ENCODE assay signal across 23 cellular contexts in genomic region chr1:10573446-10573845, GRCh38.
A peak's percentile ranks its signal among the peaks of the same experiment; 100 is the strongest.
DNase-seq lines count a peak whose midpoint lies in the region; ATAC-seq, FAIRE-seq and TF ChIP-seq lines count a peak whose summit lies in the region.
"Had no signal": no experiment of that assay in that cellular context is flagged by ENCODE, and none has a peak within 500 bp of the region (broad histone marks: within the 10 kb centered on the region; RNA-seq: fewer than 3 reads in every experiment).

No MANE protein-coding gene starts in this region.

- POLR2A ChIA-PET in HepG2 (lab: Yijun Ruan, JAX): no interaction called here

- H3K79me2 ChIP-seq in HepG2 (ENCODE audit: insufficient read depth, low read length): no peaks in the 10 kb centered on the region

- no peak for TF ChIP-seq EP300 in HepG2 (IDR thresholded peaks at IDR 0.05; ENCODE audit: low read depth in 2 of 2, low read length in 2 of 2)
- TF ChIP-seq EP300 in HepG2 (CRISPR knock-in tag; IDR thresholded peaks at IDR 0.05; ENCODE audit: borderline replicate concordance): no peak

- H3K4me3 ChIP-seq in HepG2 (replicated peaks in 1 of 3; ENCODE audit: insufficient read depth in 1 of 3, low read depth in 2 of 3, low read length in 3 of 3): no peak overlapping the region
- no peak overlapping the region for H3K4me3 ChIP-seq in right lobe of liver
- no peak overlapping the region for H3K4me3 ChIP-seq in brain microvascular endothelial cell (ENCODE audit: low read depth, low read length)
- H3K4me3 ChIP-seq: Peyer's patch had no signal

- BruUV-seq in HepG2 (replicated peaks; lab: Mats Ljungman, UMichigan): no TSS peak

- no peak overlapping the region for H2AFZ ChIP-seq in HepG2 (ENCODE audit: low read length)

- TF ChIP-seq POLR2A in HepG2 (IDR thresholded peaks at IDR 0.05; ENCODE audit: insufficient read depth in 1 of 2, low read depth in 2 of 2, low read length in 2 of 2) (no peak), right lobe of liver (IDR thresholded peaks at IDR 0.05) (no peak), GM12891 (IDR thresholded peaks at IDR 0.05; ENCODE audit: low read depth, low read length) (no peak)

- CTCF ChIA-PET in HepG2 (lab: Yijun Ruan, JAX; ENCODE audit: low intra/inter-chr PET ratio, low total read pairs): no interaction called here

- intact Hi-C loops in HepG2 (cut with micrococcal nuclease; ENCODE audit: unreplicated experiment) (no loop called here), right lobe of liver (cut with DNase I) (no loop called here)

- H3K4me2 ChIP-seq in HepG2 (ENCODE audit: low read depth, low read length): no peak overlapping the region

- no peak for TF ChIP-seq RAD21 in HepG2 (CRISPR knock-in tag; IDR thresholded peaks at IDR 0.05)

- in situ Hi-C loops in HepG2 (cut with HindIII; ENCODE audit: extremely low pct_ligation_motif_present, low pct_unique_long_range_greater_than_20kb) (no loop called here), brain microvascular endothelial cell (cut with HindIII; ENCODE audit: low pct_ligation_motif_present, low sequenced_read_pairs) (no loop called here)

- DNase-seq in HepG2 (ENCODE audit: low spot score): no peak
- DNase-seq in right lobe of liver: no peak
- peak; percentile 7 for DNase-seq in brain microvascular endothelial cell
- peak; percentile 14 for DNase-seq in hepatic stellate cell (ENCODE audit: low spot score)
- no peak for DNase-seq in GM12891 (ENCODE audit: insufficient read length, low spot score)
- DNase-seq: ACHN; Calu3; CD8-positive, alpha-beta memory T cell; NCI-H1105; NCI-H2029 treated with DMSO at 0.1 percent for 48 hours; NCI-H226; NCI-H510A treated with DMSO at 0.1 percent for 48 hours; NCI-H774; NK-92 treated with Interleukin-12 subunit alpha and Interleukin-12 subunit beta, amount 100 ng/mL, for 24 hours; Peyer's patch had no signal

- H3K9ac ChIP-seq in HepG2 (ENCODE audit: insufficient read depth, low read depth, low read length): no peak overlapping the region

- TF ChIP-seq CTCF in HepG2 (CRISPR knock-in tag; IDR thresholded peaks at IDR 0.05): no peak
- TF ChIP-seq CTCF in right lobe of liver (IDR thresholded peaks at IDR 0.05): no peak
- no peak for TF ChIP-seq CTCF in brain microvascular endothelial cell (IDR thresholded peaks at IDR 0.05; ENCODE audit: low read depth, low read length, missing control alignments)

- WGBS in HepG2 (ENCODE audit: low lambda C conversion rate): 93% methylated on average over 4 of the region's 4 CpGs
- WGBS in right lobe of liver (ENCODE audit: insufficient coverage, low coverage, low lambda C conversion rate, missing lambda C conversion rate): 98% methylated on average over 4 of the region's 4 CpGs

- no peaks in the 10 kb centered on the region for H3K9me3 ChIP-seq in HepG2 (ENCODE audit: low read length)
- no peaks in the 10 kb centered on the region for H3K9me3 ChIP-seq in right lobe of liver
- H3K9me3 ChIP-seq: Peyer's patch had no signal

- peaks cover 10% of the 10 kb centered on the region for H3K4me1 ChIP-seq in HepG2 (ENCODE audit: insufficient read depth, low read length)
- H3K4me1 ChIP-seq in right lobe of liver: peaks cover 0 to 9% (median 2%) of the 10 kb centered on the region in 4 donors
- H3K4me1 ChIP-seq: Peyer's patch had no signal

- no peaks in the 10 kb centered on the region; a peak in 2 of 5 replicates for H3K36me3 ChIP-seq in HepG2 (replicated peaks in 1 of 2; ENCODE audit: control insufficient read depth in 1 of 2, insufficient read depth in 2 of 2, low read length in 2 of 2)
- H3K36me3 ChIP-seq in right lobe of liver: no peaks in the 10 kb centered on the region
- H3K36me3 ChIP-seq in brain microvascular endothelial cell (replicated peaks): no peaks in the 10 kb centered on the region

- H3K27ac ChIP-seq in HepG2 (ENCODE audit: extremely low read length, insufficient read depth, low read length) (no peak overlapping the region), right lobe of liver (no peak overlapping the region), brain microvascular endothelial cell (no peak overlapping the region)
- H3K27ac ChIP-seq: 22Rv1, C4-2B, Peyer's patch had no signal

- ATAC-seq in HepG2 (no peak), right lobe of liver (no peak), GM21619 (IDR thresholded peaks at IDR 0.05; ENCODE audit: unreplicated experiment) (no peak), GM18502 (IDR thresholded peaks at IDR 0.05; ENCODE audit: poor library complexity, unreplicated experiment) (no peak), HG03280 (IDR thresholded peaks at IDR 0.05; ENCODE audit: unreplicated experiment) (no peak)
- ATAC-seq: SK-N-SH treated with all-trans-retinoic acid at 6 μM for 48 hours had no signal

- H4K20me1 ChIP-seq in HepG2 (ENCODE audit: insufficient read depth, low read length): no peaks in the 10 kb centered on the region

- no peak for FAIRE-seq in HepG2 (lab: Jason Lieb, UNC)
- FAIRE-seq in GM12891 (lab: Jason Lieb, UNC): no peak
- FAIRE-seq: H54, HTR-8/SVneo had no signal

- H3K27me3 ChIP-seq in HepG2 (ENCODE audit: control insufficient read depth in 1 of 2, insufficient read depth in 2 of 2, low read length in 2 of 2) (no peaks in the 10 kb centered on the region), right lobe of liver (no peaks in the 10 kb centered on the region), brain microvascular endothelial cell (replicated peaks) (no peaks in the 10 kb centered on the region)
- H3K27me3 ChIP-seq: Peyer's patch had no signal

TF ChIP-seq in HepG2, 621 proteins besides CTCF, POLR2A, EP300 and RAD21:
- TF ChIP-seq ZGPAT (CRISPR knock-in tag; IDR thresholded peaks at IDR 0.05) (no peak), ZNF7 (CRISPR knock-in tag; IDR thresholded peaks at IDR 0.05) (peak; percentile 36; the same call in 1 of the 2 replicates)

TF ChIP-seq in GM12891, 5 proteins besides CTCF, POLR2A, EP300 and RAD21:
- TF ChIP-seq POLR2AphosphoS5 (IDR thresholded peaks at IDR 0.05; ENCODE audit: low read depth, low read length): no peak

Comparison
In these comparisons a context has a peak if more than half of its experiments do, and no peak if none do; other contexts are left out.
1. DNase-seq: peak in brain microvascular endothelial cell (single experiment) and hepatic stellate cell (single experiment); none in HepG2 (single experiment), right lobe of liver (0 of 3) and GM12891 (single experiment).